Comparison of ENCODE assay signal across 8 cellular contexts in genomic region chr19:14356280-14356641, GRCh38. TPM values are rescaled to one million over a fixed set of nuclear protein-coding genes. Genes with fewer than 3 reads are reported as not detected.
DNase-seq lines count a peak whose midpoint lies in the region; ATAC-seq and TF ChIP-seq lines count a peak whose summit lies in the region.
"Not testable (repeated sequence)": the region's sequence is repeated elsewhere in the genome, so short reads cannot be mapped to it uniquely, and the experiment has no call there.

No MANE protein-coding gene starts in this region.

- not testable (repeated sequence) for TF ChIP-seq CTCF in CD8-positive, alpha-beta T cell (IDR thresholded peaks at IDR 0.05); heart right ventricle (IDR thresholded peaks at IDR 0.05)

- peaks cover 26% of the 10 kb centered on the region for H3K4me1 Mint-ChIP-seq in CD8-positive, alpha-beta T cell (ENCODE audit: low read depth)
- H3K4me1 Mint-ChIP-seq in activated CD4-positive, alpha-beta memory T cell treated with anti-CD3 and anti-CD28 coated beads for 36 hours (ENCODE audit: low read depth), result peaks cover 30% of the 10 kb centered on the region
- peaks cover 37% of the 10 kb centered on the region for H3K4me1 Mint-ChIP-seq in activated naive CD8-positive, alpha-beta T cell treated with anti-CD3 and anti-CD28 coated beads, Interleukin-2, amount 50 U/mL, for 24 hours
- peaks cover 46% of the 10 kb centered on the region for H3K4me1 Mint-ChIP-seq in stimulated activated naive CD8-positive, alpha-beta T cell treated with anti-CD3 and anti-CD28 coated beads, Interleukin-15, Interleukin-2, amounts not matched to agents 100 ng/mL and 50 ng/mL, for 24 hours (ENCODE audit: low read depth)

- CTCF ChIA-PET in CD8-positive, alpha-beta T cell (lab: Charles Lee), result interaction anchor here (0.8 to 13.9 kb wide), 9 partner anchors 8 to 219 kb away, joined by 3 to 218 read pairs (median 5); partner anchors contain the start of genes ADGRE5 and ASF1B
- CTCF ChIA-PET in activated CD4-positive, alpha-beta memory T cell treated with anti-CD3 and anti-CD28 coated beads for 36 hours (lab: Charles Lee), result interaction anchor here (0.7 to 2.8 kb wide), 6 partner anchors 8 to 220 kb away, joined by 3 to 11 read pairs (median 10); partner anchors contain the start of genes ADGRE5 and ASF1B

- peak overlapping the region; percentile 98 for H3K27ac Mint-ChIP-seq in CD8-positive, alpha-beta T cell
- peak overlapping the region; percentile 90 for H3K27ac Mint-ChIP-seq in activated CD4-positive, alpha-beta memory T cell treated with anti-CD3 and anti-CD28 coated beads for 36 hours
- peak overlapping the region; percentile 88 for H3K27ac Mint-ChIP-seq in activated naive CD8-positive, alpha-beta T cell treated with anti-CD3 and anti-CD28 coated beads, Interleukin-2, amount 50 U/mL, for 24 hours
- peak overlapping the region; percentile 89 for H3K27ac Mint-ChIP-seq in stimulated activated naive CD8-positive, alpha-beta T cell treated with anti-CD3 and anti-CD28 coated beads, Interleukin-15, Interleukin-2, amounts not matched to agents 100 ng/mL and 50 ng/mL, for 24 hours

- H3K4me3 Mint-ChIP-seq in CD8-positive, alpha-beta T cell, result peak overlapping the region; percentile 67
- H3K4me3 Mint-ChIP-seq in activated CD4-positive, alpha-beta memory T cell treated with anti-CD3 and anti-CD28 coated beads for 36 hours, result peak overlapping the region; percentile 32
- peak overlapping the region; percentile 57 for H3K4me3 Mint-ChIP-seq in activated naive CD8-positive, alpha-beta T cell treated with anti-CD3 and anti-CD28 coated beads, Interleukin-2, amount 50 U/mL, for 24 hours
- peak overlapping the region; percentile 60 for H3K4me3 Mint-ChIP-seq in stimulated activated naive CD8-positive, alpha-beta T cell treated with anti-CD3 and anti-CD28 coated beads, Interleukin-15, Interleukin-2, amounts not matched to agents 100 ng/mL and 50 ng/mL, for 24 hours

- intact Hi-C loops in CD8-positive, alpha-beta T cell (cut with DNase I, micrococcal nuclease); activated CD4-positive, alpha-beta memory T cell treated with anti-CD3 and anti-CD28 coated beads for 36 hours (cut with micrococcal nuclease): not testable (repeated sequence)
- intact Hi-C loops in heart right ventricle (cut with DNase I), result loop anchor here in 1 of 10 donors (10.0 kb wide), 1 partner anchor 49 kb away; no protein-coding TSS in a partner anchor

- ATAC-seq in CD8-positive, alpha-beta T cell; activated naive CD8-positive, alpha-beta T cell treated with anti-CD3 and anti-CD28 coated beads, Interleukin-2, amount 50 U/mL, for 24 hours: not testable (repeated sequence)
- peak in 7 of 8 donors; percentile 17 to 73 (median 59) for ATAC-seq in heart right ventricle

- not testable (repeated sequence) for H3K36me3 Mint-ChIP-seq in CD8-positive, alpha-beta T cell; activated CD4-positive, alpha-beta memory T cell treated with anti-CD3 and anti-CD28 coated beads for 36 hours; activated naive CD8-positive, alpha-beta T cell treated with anti-CD3 and anti-CD28 coated beads, Interleukin-2, amount 50 U/mL, for 24 hours (ENCODE audit: low read depth); stimulated activated naive CD8-positive, alpha-beta T cell treated with anti-CD3 and anti-CD28 coated beads, Interleukin-15, Interleukin-2, amounts not matched to agents 100 ng/mL and 50 ng/mL, for 24 hours (ENCODE audit: low read depth)

- POLR2A ChIA-PET in CD8-positive, alpha-beta T cell (lab: Charles Lee), result interaction anchor here (0.7 to 2.1 kb wide), 9 partner anchors 10 to 280 kb away, joined by 3 to 12 read pairs (median 7); partner anchors contain the start of genes ADGRE5 and ASF1B
- POLR2A ChIA-PET in activated CD4-positive, alpha-beta memory T cell treated with anti-CD3 and anti-CD28 coated beads for 36 hours (lab: Charles Lee), result interaction anchor here (0.9 to 1.7 kb wide), 5 partner anchors 10 to 53 kb away, joined by 3 to 7 read pairs (median 3); partner anchors contain the start of gene ADGRE5

- H3K27me3 Mint-ChIP-seq in CD8-positive, alpha-beta T cell (ENCODE audit: low read depth); activated CD4-positive, alpha-beta memory T cell treated with anti-CD3 and anti-CD28 coated beads for 36 hours; activated naive CD8-positive, alpha-beta T cell treated with anti-CD3 and anti-CD28 coated beads, Interleukin-2, amount 50 U/mL, for 24 hours; stimulated activated naive CD8-positive, alpha-beta T cell treated with anti-CD3 and anti-CD28 coated beads, Interleukin-15, Interleukin-2, amounts not matched to agents 100 ng/mL and 50 ng/mL, for 24 hours: not testable (repeated sequence)

- peak in 1 of 7 experiments; percentile 6 for DNase-seq in CD8-positive, alpha-beta T cell
- DNase-seq in SIG-M5 treated with dmso at 0.1 percent for 504 hours (lab: John Stamatoyannopoulos, UW; ENCODE audit: unreplicated experiment), result peak; percentile 60
- DNase-seq in activated CD4-positive, alpha-beta memory T cell treated with anti-CD3 and anti-CD28 coated beads for 36 hours; heart right ventricle: not testable (repeated sequence)
- DNase-seq in activated naive CD8-positive, alpha-beta T cell treated with anti-CD3 and anti-CD28 coated beads, Interleukin-2, amount 50 U/mL, for 24 hours, result peak; percentile 45
- DNase-seq in mucosa of gallbladder (ENCODE audit: low spot score), result peak; percentile 22

- peak overlapping the region; percentile 56 for H3K27ac ChIP-seq in CD8-positive, alpha-beta T cell (ENCODE audit: low read depth, low read length)
- H3K27ac ChIP-seq in KOPT-K1 (ENCODE audit: low read depth, low read length, poor library complexity, severe bottlenecking) (peak overlapping the region; percentile 68), heart right ventricle (peak overlapping the region in 1 of 10 donors; percentile 82)

- 52% methylated on average over 8 of the region's 9 CpGs for WGBS in heart right ventricle, 2 donors

- H3K36me3 ChIP-seq in CD8-positive, alpha-beta T cell (ENCODE audit: insufficient read depth, low read length); KOPT-K1 (ENCODE audit: insufficient read depth, low read length); heart right ventricle: not testable (repeated sequence)

- not testable (repeated sequence) for H3K4me3 ChIP-seq in CD8-positive, alpha-beta T cell (ENCODE audit: low read depth, low read length); heart right ventricle

- H3K9me3 ChIP-seq in CD8-positive, alpha-beta T cell (ENCODE audit: low read length); KOPT-K1 (ENCODE audit: insufficient read depth, low read length, poor library complexity, severe bottlenecking); heart right ventricle: not testable (repeated sequence)

- H3K9me3 Mint-ChIP-seq in CD8-positive, alpha-beta T cell; activated CD4-positive, alpha-beta memory T cell treated with anti-CD3 and anti-CD28 coated beads for 36 hours; activated naive CD8-positive, alpha-beta T cell treated with anti-CD3 and anti-CD28 coated beads, Interleukin-2, amount 50 U/mL, for 24 hours; stimulated activated naive CD8-positive, alpha-beta T cell treated with anti-CD3 and anti-CD28 coated beads, Interleukin-15, Interleukin-2, amounts not matched to agents 100 ng/mL and 50 ng/mL, for 24 hours: not testable (repeated sequence)

- H3K27me3 ChIP-seq in CD8-positive, alpha-beta T cell (ENCODE audit: insufficient read depth, low read length); heart right ventricle: not testable (repeated sequence)

- peaks cover 27% of the 10 kb centered on the region for H3K4me1 ChIP-seq in CD8-positive, alpha-beta T cell (ENCODE audit: insufficient read depth, low read length)
- peaks cover 0 to 37% (median 0%) of the 10 kb centered on the region in 9 donors for H3K4me1 ChIP-seq in heart right ventricle

RNA-seq across cellular contexts. Expression of gene ADGRE5, which starts 25.0 kb away (rescaled TPM):
- total RNA-seq in CD8-positive, alpha-beta T cell, result 100 to 1,000 TPM; 822 to 834 TPM
- 100 to 1,000 TPM; 202 to 206 TPM for total RNA-seq in activated CD4-positive, alpha-beta memory T cell treated with anti-CD3 and anti-CD28 coated beads for 36 hours
- 10 to 100 TPM; 24.0 to 58.0 (median 32.8) TPM for total RNA-seq in heart right ventricle
- 10 to 100 TPM; 14.5 to 30.6 TPM for polyA plus RNA-seq in heart right ventricle
- 48.2 TPM for total RNA-seq in mucosa of gallbladder
